Comparison of ENCODE assay signal across 16 cellular contexts in genomic region chr3:124896824-124897526, GRCh38. TPM values are rescaled to one million over a fixed set of nuclear protein-coding genes. Genes with fewer than 3 reads are reported as not detected.
DNase-seq lines count a peak whose midpoint lies in the region; ATAC-seq and TF ChIP-seq lines count a peak whose summit lies in the region.
"Had no signal": no experiment of that assay in that cellular context is flagged by ENCODE, and none has a peak within 500 bp of the region (broad histone marks: within the 10 kb centered on the region; RNA-seq: fewer than 3 reads in every experiment).

No MANE protein-coding gene starts in this region.

- H2AFZ ChIP-seq in SK-N-SH (ENCODE audit: low read depth): no peak overlapping the region

- DNase-seq in SK-N-SH (no peak), amniotic epithelial cell (ENCODE audit: low read depth) (peak; percentile 48), fibroblast of villous mesenchyme (ENCODE audit: low read depth) (peak; percentile 45), NK-92 (lab: John Stamatoyannopoulos, UW; ENCODE audit: unreplicated experiment) (no peak)
- DNase-seq: AML-193; Caco-2; CD4-positive, alpha-beta T cell had no signal

- H3K27me3 ChIP-seq in SK-N-SH (ENCODE audit: insufficient read depth): no peaks in the 10 kb centered on the region

- no peaks in the 10 kb centered on the region for H3K36me3 ChIP-seq in SK-N-SH (replicated peaks in 1 of 2; ENCODE audit: control insufficient read depth in 1 of 2, insufficient read depth in 2 of 2, low read length in 1 of 2)
- H3K36me3 ChIP-seq: HAP-1 had no signal

- TF ChIP-seq CTCF in SK-N-SH (IDR thresholded peaks at IDR 0.05) (no peak), fibroblast of villous mesenchyme (IDR thresholded peaks at IDR 0.05; ENCODE audit: insufficient read depth, low read depth, low read length) (no peak)

- no peak overlapping the region for H3K27ac ChIP-seq in SK-N-SH (ENCODE audit: low read depth in 2 of 2, low read length in 1 of 2)
- H3K27ac ChIP-seq: 22Rv1, C4-2B, KMS-11 had no signal

- H4K20me1 ChIP-seq in SK-N-SH (ENCODE audit: insufficient read depth): no peaks in the 10 kb centered on the region

- no peaks in the 10 kb centered on the region for H3K9me2 ChIP-seq in SK-N-SH

- H3K79me2 ChIP-seq in SK-N-SH (ENCODE audit: insufficient read depth): no peaks in the 10 kb centered on the region

- H3K4me3 ChIP-seq in SK-N-SH (ENCODE audit: low read depth in 2 of 2, low read length in 1 of 2) (no peak overlapping the region), fibroblast of villous mesenchyme (ENCODE audit: low read depth, low read length) (no peak overlapping the region)
- H3K4me3 ChIP-seq: A549, HAP-1 had no signal

- CTCF ChIA-PET in SK-N-SH (lab: Yijun Ruan, JAX): interaction anchor here (7.6 kb wide), 1 partner anchor 135 kb away, joined by 42 read pairs; no protein-coding TSS in a partner anchor

- no peaks in the 10 kb centered on the region for H3K9me3 ChIP-seq in SK-N-SH
- H3K9me3 ChIP-seq: A549, Caco-2, HAP-1 had no signal

- POLR2A ChIA-PET in SK-N-SH (lab: Yijun Ruan, JAX): no interaction called here

- no peak overlapping the region for H3K4me2 ChIP-seq in SK-N-SH
- H3K4me2 ChIP-seq: A549, KMS-11 had no signal

- H3F3A ChIP-seq in SK-N-SH (replicated peaks; ENCODE audit: insufficient read depth): no peaks in the 10 kb centered on the region

- no peak for TF ChIP-seq RAD21 in SK-N-SH (IDR thresholded peaks at IDR 0.05; ENCODE audit: low read length)

- H3K4me1 ChIP-seq in SK-N-SH (ENCODE audit: control insufficient read depth in 1 of 2, insufficient read depth in 2 of 2, low read depth in 1 of 2, low read length in 1 of 2): peaks cover 0 to 9% of the 10 kb centered on the region in 2 experiments; a peak in 2 of 4 replicates
- H3K4me1 ChIP-seq: Caco-2, HAP-1 had no signal

- TF ChIP-seq EP300 in SK-N-SH (IDR thresholded peaks at IDR 0.05; ENCODE audit: borderline replicate concordance in 1 of 2, low read depth in 1 of 2, low read length in 1 of 2): no peak

- 96% methylated on average over 1 of the region's 1 CpG for WGBS in SK-N-SH (ENCODE audit: low lambda C conversion rate)

- H3K9ac ChIP-seq in SK-N-SH: no peak overlapping the region
- H3K9ac ChIP-seq: KMS-11 had no signal

- ATAC-seq in SK-N-SH treated with all-trans-retinoic acid at 6 μM for 48 hours (no peak), HG02642 (IDR thresholded peaks at IDR 0.05; ENCODE audit: poor library complexity, unreplicated experiment) (no peak), GM19467 (IDR thresholded peaks at IDR 0.05; ENCODE audit: unreplicated experiment) (no peak)
- ATAC-seq: A549 had no signal

TF ChIP-seq in SK-N-SH treated with all-trans-retinoic acid at 6 μM for 48 hours, 23 proteins besides CTCF, POLR2A, EP300 and RAD21:
- no peak for TF ChIP-seq ISL1 (CRISPR knock-in tag; IDR thresholded peaks at IDR 0.05)
- peak; percentile 51; the same call in 1 of the 2 replicates for TF ChIP-seq ZFP3 (CRISPR knock-in tag; IDR thresholded peaks at IDR 0.05)

TF ChIP-seq in SK-N-SH, 30 proteins besides CTCF, POLR2A, EP300 and RAD21:
- TF ChIP-seq PBX3 (IDR thresholded peaks at IDR 0.05) (no peak), ZBTB33 (IDR thresholded peaks at IDR 0.05; ENCODE audit: borderline replicate concordance, low read depth) (no peak)

RNA-seq across cellular contexts. Expression of gene ITGB5, which starts 9.8 kb away (rescaled TPM):
- 328 and 481 TPM in 2 replicates for polyA plus RNA-seq in SK-N-SH (2012; rRNA removed)
- polyA plus RNA-seq in SK-N-SH (2012; cell fraction: cytosol; rRNA removed): 217 and 321 TPM in 2 replicates
- 338 and 344 TPM in 2 replicates for polyA plus RNA-seq in SK-N-SH (2012; cell fraction: nucleus; rRNA removed)
- 229 and 231 TPM in 2 replicates for total RNA-seq in fibroblast of villous mesenchyme

RNA-seq across cellular contexts. Expression of gene MUC13, which starts 37.6 kb away (rescaled TPM):
- not detected in 2 replicates for polyA plus RNA-seq in SK-N-SH (2012; rRNA removed)
- not detected in 2 replicates for polyA plus RNA-seq in SK-N-SH (2012; cell fraction: cytosol; rRNA removed)
- polyA plus RNA-seq in SK-N-SH (2012; cell fraction: nucleus; rRNA removed): 0.10 TPM in 1 of 2 replicates, not detected in the other
- 0.32 TPM in 1 of 2 replicates, not detected in the other for total RNA-seq in fibroblast of villous mesenchyme
- polyA plus RNA-seq: BJ had no signal

Comparison
In these comparisons a context has a peak if more than half of its experiments do, and no peak if none do; other contexts are left out.
1. DNase-seq: peak in amniotic epithelial cell (single experiment) and fibroblast of villous mesenchyme (single experiment); none in SK-N-SH (single experiment) and NK-92 (single experiment).